Comparison of ENCODE assay signal across 1 cellular context in genomic region chr13:33372251-33372919, GRCh38.
TF ChIP-seq lines count a peak whose summit lies in the region.

No MANE protein-coding gene starts in this region.

TF ChIP-seq in GM12878, 131 proteins besides CTCF, POLR2A, EP300 and RAD21 (continued from another document):
- TF ChIP-seq ZNF592 (IDR thresholded peaks at IDR 0.05) = no peak
TF ChIP-seq in GM12878: peak in this region for 6.
